Comparison of ENCODE assay signal across 8 cellular contexts in genomic region chr11:112016765-112017356, GRCh38. TPM values are rescaled to one million over a fixed set of nuclear protein-coding genes. Genes with fewer than 3 reads are reported as not detected.
A peak's percentile ranks its signal among the peaks of the same experiment; 100 is the strongest.
DNase-seq lines count a peak whose midpoint lies in the region; ATAC-seq and TF ChIP-seq lines count a peak whose summit lies in the region.

No MANE protein-coding gene starts in this region.

- peak overlapping the region; percentile 96 for H3K27ac ChIP-seq in ACC112 (ENCODE audit: low read depth, low read length)
- no peak overlapping the region for H3K27ac ChIP-seq in prostate gland

- peak; percentile 74 for DNase-seq in fibroblast of pulmonary artery (ENCODE audit: low read depth)
- no peak for DNase-seq in T1000 (lab: John Stamatoyannopoulos, UW)
- DNase-seq in activated naive CD4-positive, alpha-beta T cell treated with anti-CD3 and anti-CD28 coated beads, Interleukin-2, amount 10 ng/mL, durations not matched to agents 7 days and 5 days, result no peak
- DNase-seq in GM13976 (ENCODE audit: low spot score), result no peak
- no peak for DNase-seq in prostate gland (ENCODE audit: low spot score)

- WGBS in prostate gland, result 96% methylated on average over 1 of the region's 1 CpG

- no peaks in the 10 kb centered on the region for H3K4me1 Mint-ChIP-seq in activated naive CD4-positive, alpha-beta T cell treated with anti-CD3 and anti-CD28 coated beads, Interleukin-2, amount 10 ng/mL, durations not matched to agents 7 days and 5 days

- no peaks in the 10 kb centered on the region for H3K27me3 Mint-ChIP-seq in activated naive CD4-positive, alpha-beta T cell treated with anti-CD3 and anti-CD28 coated beads, Interleukin-2, amount 10 ng/mL, durations not matched to agents 7 days and 5 days

- no peak overlapping the region for H3K27ac Mint-ChIP-seq in activated naive CD4-positive, alpha-beta T cell treated with anti-CD3 and anti-CD28 coated beads, Interleukin-2, amount 10 ng/mL, durations not matched to agents 7 days and 5 days

- H3K36me3 Mint-ChIP-seq in activated naive CD4-positive, alpha-beta T cell treated with anti-CD3 and anti-CD28 coated beads, Interleukin-2, amount 10 ng/mL, durations not matched to agents 7 days and 5 days, result no peaks in the 10 kb centered on the region

- in situ Hi-C loops in GM13976 (cut with MboI; ENCODE audit: low sequenced_read_pairs, unreplicated experiment), result no loop called here

- H3K4me3 ChIP-seq in ACC112 (ENCODE audit: low read depth, low read length) (peak overlapping the region; percentile 56), fibroblast of pulmonary artery (replicated peaks; ENCODE audit: low read depth, low read length) (no peak overlapping the region), prostate gland (no peak overlapping the region)

- H3K36me3 ChIP-seq in ACC112 (ENCODE audit: insufficient read depth, low read length), result peaks cover 8% of the 10 kb centered on the region; the same call in 1 of the 2 replicates
- no peaks in the 10 kb centered on the region for H3K36me3 ChIP-seq in prostate gland

- H3K4me1 ChIP-seq in ACC112 (ENCODE audit: control insufficient read depth, insufficient read depth, low read length, unreplicated experiment), result peaks cover 36% of the 10 kb centered on the region
- no peaks in the 10 kb centered on the region for H3K4me1 ChIP-seq in prostate gland (replicated peaks)

- H3K9me3 ChIP-seq in prostate gland, result no peaks in the 10 kb centered on the region

- intact Hi-C loops in prostate gland (cut with DNase I), result no loop called here

- H3K79me2 ChIP-seq in ACC112 (ENCODE audit: control insufficient read depth, insufficient read depth, low read length, unreplicated experiment), result no peaks in the 10 kb centered on the region

- no peak overlapping the region for H2AFZ ChIP-seq in ACC112 (ENCODE audit: low read length, unreplicated experiment)

- no peaks in the 10 kb centered on the region for H3K9me3 Mint-ChIP-seq in activated naive CD4-positive, alpha-beta T cell treated with anti-CD3 and anti-CD28 coated beads, Interleukin-2, amount 10 ng/mL, durations not matched to agents 7 days and 5 days

- TF ChIP-seq CTCF in fibroblast of pulmonary artery (IDR thresholded peaks at IDR 0.05; ENCODE audit: low read length, missing control alignments) (no peak), GM13976 (IDR thresholded peaks at IDR 0.05; ENCODE audit: borderline replicate concordance, control extremely low read depth, extremely low read depth, insufficient read depth, missing control alignments) (no peak), prostate gland (IDR thresholded peaks at IDR 0.05) (no peak)

- H3K4me3 Mint-ChIP-seq in activated naive CD4-positive, alpha-beta T cell treated with anti-CD3 and anti-CD28 coated beads, Interleukin-2, amount 10 ng/mL, durations not matched to agents 7 days and 5 days, result no peak overlapping the region

- peak; percentile 44 for ATAC-seq in GM21381 (IDR thresholded peaks at IDR 0.05; ENCODE audit: unreplicated experiment)
- peak; percentile 37 for ATAC-seq in HG03520 (IDR thresholded peaks at IDR 0.05; ENCODE audit: unreplicated experiment)

- CTCF ChIA-PET in activated naive CD4-positive, alpha-beta T cell treated with anti-CD3 and anti-CD28 coated beads, Interleukin-2, amount 10 ng/mL, durations not matched to agents 7 days and 5 days (lab: Charles Lee), result no interaction called here

- no peak for TF ChIP-seq POLR2A in prostate gland (IDR thresholded peaks at IDR 0.05)

- H3K27me3 ChIP-seq in ACC112 (ENCODE audit: insufficient read depth, low read length) (no peaks in the 10 kb centered on the region), prostate gland (replicated peaks; ENCODE audit: insufficient read depth) (no peaks in the 10 kb centered on the region)

RNA-seq across cellular contexts. Expression of gene DLAT, which starts 8.3 kb away (rescaled TPM):
- 10 to 100 TPM; 19.9 to 21.2 TPM for total RNA-seq in prostate gland

RNA-seq across cellular contexts. Expression of gene PIH1D2, which starts 57.0 kb away (rescaled TPM):
- 10 to 100 TPM in 1 of 2 donors, 1 to 10 TPM in 1; 1.1 to 13.7 TPM for total RNA-seq in prostate gland

RNA-seq across cellular contexts. Expression of gene NKAPD1, which starts 57.2 kb away (rescaled TPM):
- total RNA-seq in prostate gland, result 10 to 100 TPM; 11.8 to 16.8 TPM
